ENCODE assay signal across 20 cellular contexts in genomic region chr12:115303751-115304309, GRCh38.
DNase-seq lines count a peak whose midpoint lies in the region; TF ChIP-seq lines count a peak whose summit lies in the region.
"Had no signal": no experiment of that assay in that cellular context is flagged by ENCODE, and none has a peak within 500 bp of the region (broad histone marks: within the 10 kb centered on the region; RNA-seq: fewer than 3 reads in every experiment).

No MANE protein-coding gene starts in this region.

- H3K4me3 ChIP-seq in adrenal gland (no peak overlapping the region), esophagus muscularis mucosa (no peak overlapping the region), skeletal muscle cell (ENCODE audit: low read depth, low read length) (no peak overlapping the region)
- H3K4me3 ChIP-seq: A549, GM23338 had no signal

- no peak for TF ChIP-seq EP300 in esophagus muscularis mucosa (IDR thresholded peaks at IDR 0.05)

- peak in 5 of 7 donors; percentile 38 to 59 (median 52) for DNase-seq in adrenal gland
- DNase-seq in esophagus muscularis mucosa (ENCODE audit: extremely low spot score), result peak; percentile 80
- DNase-seq in left kidney (ENCODE audit: low read depth, low spot score), result peak; percentile 56
- peak; percentile 56 for DNase-seq in skeletal muscle cell (ENCODE audit: low read depth)
- DNase-seq in activated naive CD4-positive, alpha-beta T cell treated with anti-CD3 and anti-CD28 coated beads, Interleukin-2, amount 50 U/mL, for 16 hours, result no peak
- DNase-seq in kidney glomerular epithelial cell (lab: John Stamatoyannopoulos, UW), result no peak
- no peak for DNase-seq in retina
- DNase-seq in NCI-H526 treated with DMSO at 0.1 percent for 48 hours (lab: John Stamatoyannopoulos, UW), result no peak
- DNase-seq: Caco-2; CD4-positive, alpha-beta T cell; DMS 273 treated with DMSO at 0.1 percent for 48 hours; DND-41; HCEC 1CT; NCI-H1105; NCI-H2029 treated with DMSO at 0.1 percent for 48 hours; NCI-H226; NCI-H510A treated with DMSO at 0.1 percent for 48 hours; NCI-H82 had no signal

- 40 to 43% (median 42%) methylated on average over 4 of the region's 4 CpGs for WGBS in adrenal gland, 4 donors
- 38% methylated on average over 4 of the region's 4 CpGs for WGBS in esophagus muscularis mucosa

- H3K27ac ChIP-seq in adrenal gland (peak overlapping the region in 2 of 5 donors; percentile 4 to 32), esophagus muscularis mucosa (replicated peaks in 1 of 4) (no peak overlapping the region)
- H3K27ac ChIP-seq: A549 had no signal

- peaks cover 4 to 19% of the 10 kb centered on the region in 2 donors for H3K4me1 ChIP-seq in adrenal gland (replicated peaks in 1 of 2)
- no peaks in the 10 kb centered on the region for H3K4me1 ChIP-seq in esophagus muscularis mucosa
- H3K4me1 ChIP-seq: A549, Caco-2 had no signal

- H3K36me3 ChIP-seq in adrenal gland (replicated peaks in 1 of 2) (no peaks in the 10 kb centered on the region), esophagus muscularis mucosa (no peaks in the 10 kb centered on the region)

- TF ChIP-seq POLR2A in adrenal gland (IDR thresholded peaks at IDR 0.05) (no peak), esophagus muscularis mucosa (IDR thresholded peaks at IDR 0.05; ENCODE audit: low read depth) (no peak)

- TF ChIP-seq CTCF in adrenal gland (IDR thresholded peaks at IDR 0.05) (peak in 1 of 6 experiments; percentile 25), esophagus muscularis mucosa (IDR thresholded peaks at IDR 0.05) (no peak)

- intact Hi-C loops in adrenal gland (cut with DNase I), result no loop called here
- intact Hi-C loops in esophagus muscularis mucosa (cut with DNase I), result no loop called here

- H3K9me3 ChIP-seq in adrenal gland (replicated peaks in 1 of 3), result no peaks in the 10 kb centered on the region
- H3K9me3 ChIP-seq in esophagus muscularis mucosa, result no peaks in the 10 kb centered on the region
- H3K9me3 ChIP-seq: A549, Caco-2 had no signal

- H3K27me3 ChIP-seq in adrenal gland, result no peaks in the 10 kb centered on the region
- peaks cover 0 to 15% (median 0%) of the 10 kb centered on the region in 4 donors for H3K27me3 ChIP-seq in esophagus muscularis mucosa

Comparison
In these comparisons a context has a peak if more than half of its experiments do, and no peak if none do; other contexts are left out.
1. DNase-seq: peak in adrenal gland (5 of 7), esophagus muscularis mucosa (single experiment), left kidney (single experiment) and skeletal muscle cell (single experiment); none in activated naive CD4-positive, alpha-beta T cell treated with anti-CD3 and anti-CD28 coated beads, Interleukin-2, amount 50 U/mL, for 16 hours (single experiment), kidney glomerular epithelial cell (single experiment), retina (single experiment) and NCI-H526 treated with DMSO at 0.1 percent for 48 hours (single experiment).